15 cellular contexts compared by ENCODE assay signal in the genomic region with DNA sequence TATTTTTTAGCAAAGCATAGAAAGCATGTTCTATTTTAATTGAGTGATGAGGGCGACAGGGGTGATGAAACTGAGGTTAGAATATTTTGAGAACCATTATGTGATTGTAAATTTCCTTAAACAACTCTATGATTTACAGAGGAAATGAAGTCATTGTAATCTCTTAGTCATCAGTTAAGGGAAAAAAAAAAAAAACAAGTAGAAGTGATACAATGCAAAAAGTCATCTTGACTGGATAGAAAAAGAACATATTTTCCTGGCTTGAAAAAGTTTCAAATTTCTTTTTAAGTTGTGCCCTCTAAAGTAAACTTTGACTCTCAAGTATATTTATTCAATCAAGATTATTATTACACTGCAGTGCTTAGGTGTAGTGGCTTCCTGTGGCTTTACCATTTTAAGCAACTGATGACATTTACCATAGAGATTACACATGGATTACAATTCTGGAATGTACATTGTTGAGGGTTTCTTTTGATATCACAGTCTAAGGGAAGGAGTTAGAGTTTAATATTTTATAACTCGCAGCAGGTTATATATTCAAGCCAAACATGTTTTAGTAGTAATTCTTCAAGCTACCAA. TPM values are rescaled to one million over a fixed set of nuclear protein-coding genes. Genes with fewer than 3 reads are reported as not detected.
A peak's percentile ranks its signal among the peaks of the same experiment; 100 is the strongest.
DNase-seq lines count a peak whose midpoint lies in the region; ATAC-seq and TF ChIP-seq lines count a peak whose summit lies in the region.
"Had no signal": no experiment of that assay in that cellular context is flagged by ENCODE, and none has a peak within 500 bp of the region (broad histone marks: within the 10 kb centered on the region; RNA-seq: fewer than 3 reads in every experiment).

No MANE protein-coding gene starts in this region.

- H3K27ac ChIP-seq in A673 (ENCODE audit: low read depth, low read length, poor library complexity, severe bottlenecking): peak overlapping the region; percentile 65
- H3K27ac ChIP-seq: ascending aorta had no signal

- no peaks in the 10 kb centered on the region for H3K9me3 ChIP-seq in A673 (ENCODE audit: low read depth, low read length, poor library complexity, severe bottlenecking)
- H3K9me3 ChIP-seq: ascending aorta had no signal

- H3K36me3 Mint-ChIP-seq in activated T-helper 17 cell treated with anti-CD3 and anti-CD28 coated beads, Interleukin-2, amount 50 U/mL, for 72 hours (ENCODE audit: low read depth): no peaks in the 10 kb centered on the region
- H3K36me3 Mint-ChIP-seq: stimulated activated effector memory CD8-positive, alpha-beta T cell treated with anti-CD3 and anti-CD28 coated beads, Interleukin-12 subunit alpha, Interleukin-12 subunit beta, amount 100 ng/mL, for 72 hours had no signal

- no peaks in the 10 kb centered on the region for H3K4me1 Mint-ChIP-seq in activated T-helper 17 cell treated with anti-CD3 and anti-CD28 coated beads, Interleukin-2, amount 50 U/mL, for 72 hours
- H3K4me1 Mint-ChIP-seq: stimulated activated effector memory CD8-positive, alpha-beta T cell treated with anti-CD3 and anti-CD28 coated beads, Interleukin-12 subunit alpha, Interleukin-12 subunit beta, amount 100 ng/mL, for 72 hours had no signal

- no peak overlapping the region for H3K4me3 ChIP-seq in A673 (ENCODE audit: low read depth, low read length, poor library complexity, severe bottlenecking)
- H3K4me3 ChIP-seq in fibroblast of villous mesenchyme (ENCODE audit: low read depth, low read length): no peak overlapping the region
- H3K4me3 ChIP-seq: ascending aorta had no signal

- H3K4me3 Mint-ChIP-seq in activated T-helper 17 cell treated with anti-CD3 and anti-CD28 coated beads, Interleukin-2, amount 50 U/mL, for 72 hours: no peak overlapping the region
- H3K4me3 Mint-ChIP-seq: stimulated activated effector memory CD8-positive, alpha-beta T cell treated with anti-CD3 and anti-CD28 coated beads, Interleukin-12 subunit alpha, Interleukin-12 subunit beta, amount 100 ng/mL, for 72 hours had no signal

- DNase-seq in A673 (ENCODE audit: low spot score): peak; percentile 70
- peak; percentile 82 for DNase-seq in HT1080 (ENCODE audit: low read depth)
- DNase-seq in fibroblast of villous mesenchyme (ENCODE audit: low read depth): peak; percentile 57
- DNase-seq in NCI-H524 (lab: John Stamatoyannopoulos, UW): no peak
- DNase-seq in HPDE6-E6E7 (ENCODE audit: extremely low spot score): no peak
- no peak for DNase-seq in NCI-H187 (lab: John Stamatoyannopoulos, UW)
- DNase-seq: DMS 273 treated with DMSO at 0.1 percent for 48 hours; NCI-H1092 treated with DMSO at 0.1 percent for 48 hours; Right ventricle myocardium superior; stimulated activated CD4-positive, alpha-beta T cell treated with anti-CD3 and anti-CD28 coated beads, Interleukin-2, amount 100 ng/mL, for 24 hours had no signal

- no peak overlapping the region for H3K27ac Mint-ChIP-seq in activated T-helper 17 cell treated with anti-CD3 and anti-CD28 coated beads, Interleukin-2, amount 50 U/mL, for 72 hours
- H3K27ac Mint-ChIP-seq: stimulated activated effector memory CD8-positive, alpha-beta T cell treated with anti-CD3 and anti-CD28 coated beads, Interleukin-12 subunit alpha, Interleukin-12 subunit beta, amount 100 ng/mL, for 72 hours had no signal

- intact Hi-C loops in A673 (cut with micrococcal nuclease; ENCODE audit: unreplicated experiment): no loop called here

- peaks cover 54% of the 10 kb centered on the region for H3K4me1 ChIP-seq in A673 (ENCODE audit: insufficient read depth, low read length, poor library complexity, severe bottlenecking)

- H3K27me3 ChIP-seq in A673 (replicated peaks; ENCODE audit: insufficient read depth, low read depth, low read length, poor library complexity): no peaks in the 10 kb centered on the region
- H3K27me3 ChIP-seq: ascending aorta had no signal

- peaks cover 10% of the 10 kb centered on the region for H3K27me3 Mint-ChIP-seq in activated T-helper 17 cell treated with anti-CD3 and anti-CD28 coated beads, Interleukin-2, amount 50 U/mL, for 72 hours

- no peak for TF ChIP-seq CTCF in A673 (conservative IDR thresholded peaks at IDR 0.05; ENCODE audit: low read depth, low read length)
- no peak for TF ChIP-seq CTCF in fibroblast of villous mesenchyme (IDR thresholded peaks at IDR 0.05; ENCODE audit: insufficient read depth, low read depth, low read length)

- BruUV-seq in A673 (replicated peaks; lab: Mats Ljungman, UMichigan): no TSS peak

- POLR2A ChIA-PET in A673 (lab: Charles Lee; ENCODE audit: low non-redundant PET): no interaction called here

- H3K36me3 ChIP-seq in A673 (ENCODE audit: insufficient read depth, low read length, poor library complexity, severe bottlenecking): no peaks in the 10 kb centered on the region
- H3K36me3 ChIP-seq: ascending aorta had no signal

- CTCF ChIA-PET in A673 (lab: Charles Lee): no interaction called here

- no peaks in the 10 kb centered on the region for H3K9me3 Mint-ChIP-seq in activated T-helper 17 cell treated with anti-CD3 and anti-CD28 coated beads, Interleukin-2, amount 50 U/mL, for 72 hours

- ATAC-seq in activated T-helper 17 cell treated with anti-CD3 and anti-CD28 coated beads, Interleukin-2, amount 50 U/mL, for 72 hours (replicated peaks): peak; percentile 32
- ATAC-seq in GM21528 (IDR thresholded peaks at IDR 0.05; ENCODE audit: low FRiP score, unreplicated experiment): no peak
- ATAC-seq: stimulated activated effector memory CD8-positive, alpha-beta T cell treated with anti-CD3 and anti-CD28 coated beads, Interleukin-12 subunit alpha, Interleukin-12 subunit beta, amount 100 ng/mL, for 72 hours had no signal

RNA-seq across cellular contexts. Expression of gene GABRB1, which starts 40.6 kb away (rescaled TPM):
- 1.0 and 3.5 TPM in 2 replicates for total RNA-seq in A673 (2021)
- 0.53 and 0.76 TPM in 2 replicates for total RNA-seq in HT1080 (2014; rRNA removed; shearing (Covaris generic))
- polyA plus RNA-seq in HT1080 (2015; cell fraction: cytosol; rRNA removed): 0.14 and 0.17 TPM in 2 replicates
- polyA plus RNA-seq in HT1080 (2015; cell fraction: nucleus; rRNA removed): 0.78 and 1.6 TPM in 2 replicates
- not detected for total RNA-seq in activated T-helper 17 cell treated with anti-CD3 and anti-CD28 coated beads, Interleukin-2, amount 50 U/mL, for 72 hours
- 0.32 TPM in 1 of 2 replicates, not detected in the other for total RNA-seq in fibroblast of villous mesenchyme
- total RNA-seq: NCI-H460 had no signal

Comparison
In these comparisons a context has a peak if more than half of its experiments do, and no peak if none do; other contexts are left out.
1. DNase-seq: peak in A673 (single experiment), HT1080 (single experiment) and fibroblast of villous mesenchyme (single experiment); none in NCI-H524 (0 of 2), HPDE6-E6E7 (single experiment) and NCI-H187 (0 of 2).